ENCODE assay signal across 7 cellular contexts in the genomic region with DNA sequence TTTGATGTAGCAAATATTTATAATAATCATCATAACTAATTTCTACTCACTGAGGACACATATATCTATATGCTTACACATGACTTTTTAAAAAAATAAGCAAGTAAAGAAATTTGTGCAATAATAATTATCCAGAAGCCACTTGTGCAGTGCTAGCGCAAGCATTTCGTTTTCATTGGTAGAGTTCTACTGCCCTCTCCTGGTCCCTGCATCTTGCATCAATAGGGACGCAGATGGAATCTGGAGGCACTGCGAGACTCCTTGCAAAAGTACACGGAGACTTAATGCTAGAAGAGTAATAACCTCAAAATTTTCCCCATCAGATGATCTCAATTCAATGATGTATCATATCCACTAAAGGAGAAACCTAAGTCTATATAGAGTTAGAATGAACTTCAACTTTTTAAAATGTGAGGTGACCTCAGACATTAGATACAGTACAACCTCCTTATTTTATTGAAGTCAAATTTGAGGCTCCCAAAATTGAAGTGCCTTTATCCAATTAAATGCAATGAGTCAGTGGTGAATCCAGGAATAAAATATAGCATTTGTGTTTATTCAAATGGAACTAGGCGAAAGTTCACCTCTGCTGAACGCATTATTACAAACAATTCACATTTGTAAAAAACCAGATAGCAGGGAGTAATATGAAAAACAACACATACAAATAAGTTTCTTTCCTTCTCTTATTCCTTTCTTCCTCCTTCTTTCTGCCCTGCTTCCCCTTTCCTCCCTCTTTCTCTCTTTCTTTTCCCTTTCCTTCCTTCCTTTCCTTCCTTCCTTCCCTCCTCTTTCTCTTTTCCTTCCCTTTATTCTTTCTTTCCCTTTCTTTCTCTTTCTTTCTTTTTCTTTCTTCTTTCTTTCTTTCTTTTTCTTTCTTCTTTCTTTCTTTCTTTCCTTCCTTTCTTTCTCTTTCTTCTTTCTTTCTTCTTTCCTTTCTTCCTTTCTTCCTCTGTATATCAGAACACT.
DNase-seq lines count a peak whose midpoint lies in the region; ATAC-seq and TF ChIP-seq lines count a peak whose summit lies in the region.

No MANE protein-coding gene starts in this region.

- intact Hi-C loops in left ventricle myocardium superior (cut with micrococcal nuclease) = loop anchor here (10.0 kb wide), 1 partner anchor 1158 kb away; no protein-coding TSS in a partner anchor

- H3K4me1 Mint-ChIP-seq in activated naive CD8-positive, alpha-beta T cell treated with anti-CD3 and anti-CD28 coated beads, Interleukin-2, amount 50 U/mL, for 24 hours = no peaks in the 10 kb centered on the region

- no peaks in the 10 kb centered on the region for H3K9me3 Mint-ChIP-seq in activated naive CD8-positive, alpha-beta T cell treated with anti-CD3 and anti-CD28 coated beads, Interleukin-2, amount 50 U/mL, for 24 hours

- peaks cover 5% of the 10 kb centered on the region for H3K27me3 Mint-ChIP-seq in activated naive CD8-positive, alpha-beta T cell treated with anti-CD3 and anti-CD28 coated beads, Interleukin-2, amount 50 U/mL, for 24 hours

- H3K4me3 Mint-ChIP-seq in activated naive CD8-positive, alpha-beta T cell treated with anti-CD3 and anti-CD28 coated beads, Interleukin-2, amount 50 U/mL, for 24 hours = no peak overlapping the region

- no peaks in the 10 kb centered on the region for H3K36me3 Mint-ChIP-seq in activated naive CD8-positive, alpha-beta T cell treated with anti-CD3 and anti-CD28 coated beads, Interleukin-2, amount 50 U/mL, for 24 hours (ENCODE audit: low read depth)

- peak; percentile 72 for TF ChIP-seq CTCF in GM12865 (IDR thresholded peaks at IDR 0.05; ENCODE audit: insufficient read depth, low read depth, low read length, missing control alignments)

- ATAC-seq in activated naive CD8-positive, alpha-beta T cell treated with anti-CD3 and anti-CD28 coated beads, Interleukin-2, amount 50 U/mL, for 24 hours = peak; percentile 69
- ATAC-seq in left ventricle myocardium superior = peak; percentile 82

- no peak overlapping the region for H3K4me3 ChIP-seq in GM12865 (ENCODE audit: low read depth, low read length)

- H3K27ac Mint-ChIP-seq in activated naive CD8-positive, alpha-beta T cell treated with anti-CD3 and anti-CD28 coated beads, Interleukin-2, amount 50 U/mL, for 24 hours = no peak overlapping the region

- DNase-seq in GM12865 (ENCODE audit: low read depth) = peak; percentile 73
- DNase-seq in GOT3 (lab: John Stamatoyannopoulos, UW) = peak; percentile 1
- peak; percentile 85 for DNase-seq in LHCN-M2 (ENCODE audit: low read depth)
- peak; percentile 86 for DNase-seq in RKO (ENCODE audit: low spot score)
- peak; percentile 33 for DNase-seq in activated naive CD8-positive, alpha-beta T cell treated with anti-CD3 and anti-CD28 coated beads, Interleukin-2, amount 50 U/mL, for 24 hours
- DNase-seq in left ventricle myocardium superior = peak; percentile 23
- peak; percentile 55 for DNase-seq in retina

Comparison
In these comparisons a context has a peak if more than half of its experiments do, and no peak if none do; other contexts are left out.
1. DNase-seq: peak in every context shown above with its lines; median percentile 86 in RKO; 85 in LHCN-M2; 73 in GM12865; 55 in retina; 33 in activated naive CD8-positive, alpha-beta T cell treated with anti-CD3 and anti-CD28 coated beads, Interleukin-2, amount 50 U/mL, for 24 hours; 23 in left ventricle myocardium superior; 1 in GOT3.